Comparison of ENCODE assay signal across 8 cellular contexts in the genomic region with DNA sequence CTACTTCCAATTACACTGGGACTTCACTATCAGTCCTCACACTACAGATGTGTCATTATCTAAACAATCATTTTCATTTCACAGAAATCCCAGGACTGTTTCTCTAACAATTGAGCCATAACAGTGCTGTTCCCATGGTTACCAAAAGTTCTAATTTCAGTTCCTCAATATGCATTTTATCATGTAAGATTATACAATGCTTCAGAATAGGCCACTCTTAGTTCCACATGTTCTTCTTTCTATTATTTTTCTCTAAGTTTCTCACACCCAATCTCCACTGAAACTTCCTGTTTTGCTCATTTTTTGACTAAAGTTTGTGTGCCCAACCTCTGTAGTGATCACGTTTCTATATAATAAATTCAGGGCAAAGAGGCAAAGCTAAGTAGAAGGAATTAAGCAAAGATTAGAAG.
DNase-seq lines count a peak whose midpoint lies in the region; ATAC-seq and TF ChIP-seq lines count a peak whose summit lies in the region.

No MANE protein-coding gene starts in this region.

- H3K9me2 ChIP-seq in PC-3 (replicated peaks; ENCODE audit: low read length) = no peaks in the 10 kb centered on the region

- no peaks in the 10 kb centered on the region for H3K9me3 ChIP-seq in PC-3 (ENCODE audit: low read length)

- BruUV-seq in PC-3 (replicated peaks; lab: Mats Ljungman, UMichigan) = no TSS peak

- ATAC-seq in GM18861 (IDR thresholded peaks at IDR 0.05; ENCODE audit: unreplicated experiment) = peak; percentile 97
- ATAC-seq in HG02763 (IDR thresholded peaks at IDR 0.05; ENCODE audit: unreplicated experiment) = peak; percentile 71
- ATAC-seq in PC-3 = 0 out of 2 replicates have a peak, but pooled peaks have one; percentile 13
- no peak for ATAC-seq in HG02840 (IDR thresholded peaks at IDR 0.05; ENCODE audit: low FRiP score, unreplicated experiment)

- peaks cover 10% of the 10 kb centered on the region for H3F3A ChIP-seq in PC-3 (ENCODE audit: low read length, unreplicated experiment)

- H3K27me3 Mint-ChIP-seq in immature natural killer cell (ENCODE audit: low read depth in 3 of 3) = peaks cover 0 to 2% (median 0%) of the 10 kb centered on the region in 3 donors

- H3K4me1 Mint-ChIP-seq in immature natural killer cell = peaks cover 0 to 4% of the 10 kb centered on the region in 2 donors

- H3K27ac ChIP-seq in PC-3 (ENCODE audit: low read length) (peak overlapping the region; percentile 24), substantia nigra (ENCODE audit: low read depth, low read length, poor library complexity, severe bottlenecking) (no peak overlapping the region)

- peak; percentile 53 for DNase-seq in PC-3
- peak; percentile 73 for DNase-seq in iris pigment epithelial cell (ENCODE audit: low read depth)
- no peak for DNase-seq in immature natural killer cell
- no peak for DNase-seq in substantia nigra (lab: John Stamatoyannopoulos, UW)
- no peak for DNase-seq in DMS 273 (lab: John Stamatoyannopoulos, UW; ENCODE audit: unreplicated experiment)

- no peak overlapping the region for H3K4me3 ChIP-seq in PC-3 (ENCODE audit: low read length)

- H3K27ac Mint-ChIP-seq in immature natural killer cell = peak overlapping the region in 1 of 6 donors; percentile 4

- no peaks in the 10 kb centered on the region for H3K9me3 Mint-ChIP-seq in immature natural killer cell

- no peaks in the 10 kb centered on the region for H4K20me1 ChIP-seq in PC-3 (ENCODE audit: low read length)

- H2AFZ ChIP-seq in PC-3 (ENCODE audit: low read length) = no peak overlapping the region

- peak overlapping the region; percentile 8; the same call in 1 of the 2 replicates for H3K9ac ChIP-seq in PC-3 (ENCODE audit: low read length)

- intact Hi-C loops in PC-3 (cut with micrococcal nuclease) = loop anchor here (2.0 kb wide), 1 partner anchor 14 kb away; no protein-coding TSS in a partner anchor

- TF ChIP-seq CTCF in PC-3 (conservative IDR thresholded peaks at IDR 0.05; ENCODE audit: low read depth, low read length) = no peak

- no peaks in the 10 kb centered on the region for H3K79me2 ChIP-seq in PC-3 (ENCODE audit: low read length)

- no peak overlapping the region for H3K4me2 ChIP-seq in PC-3 (ENCODE audit: low read length)

- H3K36me3 Mint-ChIP-seq in immature natural killer cell = peaks cover 0 to 6% (median 4%) of the 10 kb centered on the region in 3 donors

- POLR2A ChIA-PET in PC-3 (lab: Charles Lee; ENCODE audit: unreplicated experiment) = no interaction called here

- CTCF ChIA-PET in PC-3 (lab: Charles Lee) = no interaction called here

- no peaks in the 10 kb centered on the region for H3K27me3 ChIP-seq in PC-3 (ENCODE audit: low read length)

- H3K4me1 ChIP-seq in PC-3 (ENCODE audit: insufficient read depth, low read length) = peaks cover 39% of the 10 kb centered on the region

- no peaks in the 10 kb centered on the region for H3K36me3 ChIP-seq in PC-3 (ENCODE audit: low read depth, low read length)

- no peak overlapping the region for H3K4me3 Mint-ChIP-seq in immature natural killer cell

Comparison
In these comparisons a context has a peak if more than half of its experiments do, and no peak if none do; other contexts are left out.
1. DNase-seq: peak in PC-3 (single experiment) and iris pigment epithelial cell (single experiment); none in immature natural killer cell (0 of 3), substantia nigra (0 of 49) and DMS 273 (single experiment).